1 cellular context compared by ENCODE assay signal in the genomic region with DNA sequence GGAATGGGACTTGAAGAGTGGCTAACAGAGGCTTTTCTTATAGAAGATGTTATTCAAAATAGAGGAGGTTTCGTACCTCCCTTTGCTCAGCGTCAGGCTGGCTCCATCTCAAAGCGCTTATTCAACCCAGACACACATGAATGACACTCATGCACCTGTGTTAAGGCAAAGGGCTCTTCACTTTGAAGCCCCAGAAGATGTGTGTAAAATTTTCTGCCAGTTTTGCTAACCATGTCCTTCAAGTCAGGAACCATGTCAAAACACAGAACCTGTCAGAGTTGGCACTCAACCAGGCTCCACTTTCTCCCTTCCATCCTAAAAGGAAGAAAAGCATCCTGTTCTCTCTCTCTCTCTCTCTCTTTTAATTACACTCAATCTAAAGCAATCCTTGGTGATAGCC.
TF ChIP-seq lines count a peak whose summit lies in the region.

No MANE protein-coding gene starts in this region.

TF ChIP-seq in GM23338, 12 proteins besides CTCF, POLR2A, EP300 and RAD21 (continued from another document):
- TF ChIP-seq, protein P1, sequence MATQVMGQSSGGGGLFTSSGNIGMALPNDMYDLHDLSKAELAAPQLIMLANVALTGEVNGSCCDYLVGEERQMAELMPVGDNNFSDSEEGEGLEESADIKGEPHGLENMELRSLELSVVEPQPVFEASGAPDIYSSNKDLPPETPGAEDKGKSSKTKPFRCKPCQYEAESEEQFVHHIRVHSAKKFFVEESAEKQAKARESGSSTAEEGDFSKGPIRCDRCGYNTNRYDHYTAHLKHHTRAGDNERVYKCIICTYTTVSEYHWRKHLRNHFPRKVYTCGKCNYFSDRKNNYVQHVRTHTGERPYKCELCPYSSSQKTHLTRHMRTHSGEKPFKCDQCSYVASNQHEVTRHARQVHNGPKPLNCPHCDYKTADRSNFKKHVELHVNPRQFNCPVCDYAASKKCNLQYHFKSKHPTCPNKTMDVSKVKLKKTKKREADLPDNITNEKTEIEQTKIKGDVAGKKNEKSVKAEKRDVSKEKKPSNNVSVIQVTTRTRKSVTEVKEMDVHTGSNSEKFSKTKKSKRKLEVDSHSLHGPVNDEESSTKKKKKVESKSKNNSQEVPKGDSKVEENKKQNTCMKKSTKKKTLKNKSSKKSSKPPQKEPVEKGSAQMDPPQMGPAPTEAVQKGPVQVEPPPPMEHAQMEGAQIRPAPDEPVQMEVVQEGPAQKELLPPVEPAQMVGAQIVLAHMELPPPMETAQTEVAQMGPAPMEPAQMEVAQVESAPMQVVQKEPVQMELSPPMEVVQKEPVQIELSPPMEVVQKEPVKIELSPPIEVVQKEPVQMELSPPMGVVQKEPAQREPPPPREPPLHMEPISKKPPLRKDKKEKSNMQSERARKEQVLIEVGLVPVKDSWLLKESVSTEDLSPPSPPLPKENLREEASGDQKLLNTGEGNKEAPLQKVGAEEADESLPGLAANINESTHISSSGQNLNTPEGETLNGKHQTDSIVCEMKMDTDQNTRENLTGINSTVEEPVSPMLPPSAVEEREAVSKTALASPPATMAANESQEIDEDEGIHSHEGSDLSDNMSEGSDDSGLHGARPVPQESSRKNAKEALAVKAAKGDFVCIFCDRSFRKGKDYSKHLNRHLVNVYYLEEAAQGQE (IDR thresholded peaks at IDR 0.05; ENCODE audit: unreplicated experiment): no peak
- TF ChIP-seq, protein P2, sequence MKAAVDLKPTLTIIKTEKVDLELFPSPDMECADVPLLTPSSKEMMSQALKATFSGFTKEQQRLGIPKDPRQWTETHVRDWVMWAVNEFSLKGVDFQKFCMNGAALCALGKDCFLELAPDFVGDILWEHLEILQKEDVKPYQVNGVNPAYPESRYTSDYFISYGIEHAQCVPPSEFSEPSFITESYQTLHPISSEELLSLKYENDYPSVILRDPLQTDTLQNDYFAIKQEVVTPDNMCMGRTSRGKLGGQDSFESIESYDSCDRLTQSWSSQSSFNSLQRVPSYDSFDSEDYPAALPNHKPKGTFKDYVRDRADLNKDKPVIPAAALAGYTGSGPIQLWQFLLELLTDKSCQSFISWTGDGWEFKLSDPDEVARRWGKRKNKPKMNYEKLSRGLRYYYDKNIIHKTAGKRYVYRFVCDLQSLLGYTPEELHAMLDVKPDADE (IDR thresholded peaks at IDR 0.05): no peak
- TF ChIP-seq STAT1 (IDR thresholded peaks at IDR 0.05; ENCODE audit: unreplicated experiment) (no peak), EZH2 (IDR thresholded peaks at IDR 0.05; ENCODE audit: low read depth, unreplicated experiment) (no peak), NANOG (IDR thresholded peaks at IDR 0.05; ENCODE audit: borderline replicate concordance) (no peak), ZNF114 (CRISPR knock-in tag; IDR thresholded peaks at IDR 0.05) (no peak)
